Comparison of ENCODE assay signal across 14 cellular contexts in the genomic region with DNA sequence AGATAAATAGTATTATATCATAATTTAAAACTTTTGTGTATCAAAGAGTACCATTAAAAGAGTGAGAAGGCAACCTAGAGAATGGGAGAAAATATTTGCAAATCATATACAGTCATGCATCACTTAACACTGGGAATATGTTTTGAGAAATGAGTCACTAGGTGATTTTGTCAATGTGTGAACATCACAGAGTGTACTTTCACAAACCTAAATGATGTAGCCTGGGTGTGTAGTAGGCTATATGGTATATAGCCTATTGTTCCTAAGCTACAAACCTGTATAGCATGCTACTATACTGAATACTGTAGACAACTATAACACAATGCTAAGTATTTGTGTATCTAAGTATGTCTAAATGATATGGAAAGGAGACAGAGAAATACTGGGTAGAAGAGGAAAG.
"Had no signal": no experiment of that assay in that cellular context is flagged by ENCODE, and none has a peak within 500 bp of the region (broad histone marks: within the 10 kb centered on the region; RNA-seq: fewer than 3 reads in every experiment).

No MANE protein-coding gene starts in this region.

- H3K4me3 ChIP-seq: suprapubic skin, transverse colon, uterus had no signal

- ATAC-seq: activated CD4-positive, CD25-positive, alpha-beta regulatory T cell treated with anti-CD3 and anti-CD28 coated beads, Interleukin-2, amount 50 U/mL, for 24 hours; effector memory CD8-positive, alpha-beta T cell had no signal

- H3K4me1 ChIP-seq: suprapubic skin, transverse colon, uterus had no signal

- H3K4me3 Mint-ChIP-seq: activated naive CD4-positive, alpha-beta T cell treated with anti-CD3 and anti-CD28 coated beads for 36 hours; effector memory CD8-positive, alpha-beta T cell; neural crest cell; stimulated activated naive CD8-positive, alpha-beta T cell treated with anti-CD3 and anti-CD28 coated beads, Interleukin-15, Interleukin-2, amounts not matched to agents 100 ng/mL and 50 ng/mL, for 24 hours had no signal

- H3K9me3 ChIP-seq: suprapubic skin, transverse colon, uterus had no signal

- H3K27me3 ChIP-seq: suprapubic skin, transverse colon, uterus had no signal

- H3K27ac Mint-ChIP-seq: activated naive CD4-positive, alpha-beta T cell treated with anti-CD3 and anti-CD28 coated beads for 36 hours; activated T-helper 2 cell treated with anti-CD3 and anti-CD28 coated beads, Interferon-gamma antibody, Interleukin-2, Interleukin-4, amounts not matched to agents 10 μg/mL and 5 μg/mL and 100 μg/mL, durations not matched to agents 14 hours and 24 hours and 36 hours; effector memory CD8-positive, alpha-beta T cell; stimulated activated naive CD8-positive, alpha-beta T cell treated with anti-CD3 and anti-CD28 coated beads, Interleukin-15, Interleukin-2, amounts not matched to agents 100 ng/mL and 50 ng/mL, for 24 hours had no signal

- H3K36me3 ChIP-seq: suprapubic skin, transverse colon, uterus had no signal

- DNase-seq: activated naive CD4-positive, alpha-beta T cell treated with anti-CD3 and anti-CD28 coated beads for 36 hours; activated T-cell treated with anti-CD3 and anti-CD28 coated beads for 4 hours; caudate nucleus; effector memory CD8-positive, alpha-beta T cell; hypothalamus; islet precursor cell; stimulated activated CD8-positive, alpha-beta memory T cell treated with anti-CD3 and anti-CD28 coated beads, Interleukin-4, amount 100 ng/mL, for 48 hours; transverse colon; uterus had no signal

- H3K4me1 Mint-ChIP-seq: neural crest cell had no signal

- H3K27ac ChIP-seq: suprapubic skin, transverse colon, uterus had no signal

- H3K9me3 Mint-ChIP-seq: activated naive CD4-positive, alpha-beta T cell treated with anti-CD3 and anti-CD28 coated beads for 36 hours; activated T-helper 2 cell treated with anti-CD3 and anti-CD28 coated beads, Interferon-gamma antibody, Interleukin-2, Interleukin-4, amounts not matched to agents 10 μg/mL and 5 μg/mL and 100 μg/mL, durations not matched to agents 14 hours and 24 hours and 36 hours; effector memory CD8-positive, alpha-beta T cell; neural crest cell; stimulated activated naive CD8-positive, alpha-beta T cell treated with anti-CD3 and anti-CD28 coated beads, Interleukin-15, Interleukin-2, amounts not matched to agents 100 ng/mL and 50 ng/mL, for 24 hours had no signal
